Comparison of ENCODE assay signal across 15 cellular contexts in genomic region chr2:40219141-40219540, GRCh38.
A peak's percentile ranks its signal among the peaks of the same experiment; 100 is the strongest.
DNase-seq lines count a peak whose midpoint lies in the region; ATAC-seq and TF ChIP-seq lines count a peak whose summit lies in the region.
"Had no signal": no experiment of that assay in that cellular context is flagged by ENCODE, and none has a peak within 500 bp of the region (broad histone marks: within the 10 kb centered on the region; RNA-seq: fewer than 3 reads in every experiment).

No MANE protein-coding gene starts in this region.

- 97% methylated on average over 1 of the region's 1 CpG for WGBS in esophagus muscularis mucosa
- WGBS in right lobe of liver (ENCODE audit: insufficient coverage, low coverage, low lambda C conversion rate, missing lambda C conversion rate), result 64% methylated on average over 1 of the region's 1 CpG

- peaks cover 0 to 31% of the 10 kb centered on the region in 2 donors for H3K4me1 ChIP-seq in right atrium auricular region
- peaks cover 20 to 33% (median 30%) of the 10 kb centered on the region in 4 donors for H3K4me1 ChIP-seq in esophagus muscularis mucosa
- H3K4me1 ChIP-seq in right lobe of liver, result no peaks in the 10 kb centered on the region

- no peak for TF ChIP-seq EP300 in esophagus muscularis mucosa (IDR thresholded peaks at IDR 0.05)

- DNase-seq in Right ventricle myocardium superior (no peak), right atrium auricular region (ENCODE audit: low spot score) (no peak), esophagus muscularis mucosa (ENCODE audit: extremely low spot score) (no peak), left ventricle myocardium superior (no peak), right lobe of liver (no peak)
- DNase-seq in stimulated activated naive CD4-positive, alpha-beta T cell treated with Interleukin-2 at 50 U/mL for 16 hours (lab: John Stamatoyannopoulos, UW), result no peak
- DNase-seq: DMS53, NCI-H2029, NCI-H2171 treated with DMSO at 0.1 percent for 48 hours, NCI-H510A, NCI-H82, SIG-M5 had no signal

- intact Hi-C loops in Right ventricle myocardium superior (cut with DNase I) (no loop called here), esophagus muscularis mucosa (cut with DNase I) (loop anchor here (10.0 kb wide), 1 partner anchor 236 kb away; the partner anchor contains the start of gene SLC8A1), left ventricle myocardium superior (cut with micrococcal nuclease) (no loop called here), right lobe of liver (cut with DNase I) (no loop called here)

- H3K27ac ChIP-seq in right atrium auricular region (peak overlapping the region in 1 of 2 donors; percentile 58), esophagus muscularis mucosa (replicated peaks in 1 of 4) (peak overlapping the region in 3 of 4 donors; percentile 1 to 73 (median 12)), right lobe of liver (no peak overlapping the region)

- H3K36me3 ChIP-seq in right atrium auricular region, result no peaks in the 10 kb centered on the region
- no peaks in the 10 kb centered on the region for H3K36me3 ChIP-seq in esophagus muscularis mucosa
- no peaks in the 10 kb centered on the region for H3K36me3 ChIP-seq in right lobe of liver

- H3K4me3 ChIP-seq in right atrium auricular region (no peak overlapping the region), esophagus muscularis mucosa (no peak overlapping the region), right lobe of liver (no peak overlapping the region)
- H3K4me3 ChIP-seq: K562 had no signal

- ATAC-seq in Right ventricle myocardium superior (ENCODE audit: poor library complexity) (peak; percentile 68), left ventricle myocardium superior (peak; percentile 59), HG03432 (IDR thresholded peaks at IDR 0.05; ENCODE audit: unreplicated experiment) (no peak), right lobe of liver (no peak), HG03469 (IDR thresholded peaks at IDR 0.05; ENCODE audit: unreplicated experiment) (no peak)
- ATAC-seq: K562 had no signal

- no peak for TF ChIP-seq POLR2A in esophagus muscularis mucosa (IDR thresholded peaks at IDR 0.05; ENCODE audit: low read depth)
- TF ChIP-seq POLR2A in right lobe of liver (IDR thresholded peaks at IDR 0.05), result no peak

- no peak for TF ChIP-seq CTCF in right atrium auricular region (IDR thresholded peaks at IDR 0.05)
- no peak for TF ChIP-seq CTCF in esophagus muscularis mucosa (IDR thresholded peaks at IDR 0.05)
- TF ChIP-seq CTCF in right lobe of liver (IDR thresholded peaks at IDR 0.05), result no peak

- H3K9me3 ChIP-seq in right atrium auricular region (peaks cover 0 to 6% of the 10 kb centered on the region in 2 donors), esophagus muscularis mucosa (no peaks in the 10 kb centered on the region), right lobe of liver (no peaks in the 10 kb centered on the region)

- no peaks in the 10 kb centered on the region for H3K27me3 ChIP-seq in right atrium auricular region
- no peaks in the 10 kb centered on the region for H3K27me3 ChIP-seq in esophagus muscularis mucosa
- H3K27me3 ChIP-seq in right lobe of liver, result no peaks in the 10 kb centered on the region

Comparison
In these comparisons a context has a peak if more than half of its experiments do, and no peak if none do; other contexts are left out.
1. ATAC-seq: peak in Right ventricle myocardium superior (single experiment) and left ventricle myocardium superior (single experiment); none in HG03432 (single experiment), right lobe of liver (0 of 4) and HG03469 (single experiment).
2. H3K27ac ChIP-seq: peak in esophagus muscularis mucosa (3 of 4); none in right lobe of liver (0 of 3).